17 cellular contexts compared by ENCODE assay signal in genomic region chr2:165927774-165928173, GRCh38. TPM values are rescaled to one million over a fixed set of nuclear protein-coding genes. Genes with fewer than 3 reads are reported as not detected.
A peak's percentile ranks its signal among the peaks of the same experiment; 100 is the strongest.
DNase-seq lines count a peak whose midpoint lies in the region; ATAC-seq and TF ChIP-seq lines count a peak whose summit lies in the region.
"Had no signal": no experiment of that assay in that cellular context is flagged by ENCODE, and none has a peak within 500 bp of the region (broad histone marks: within the 10 kb centered on the region; RNA-seq: fewer than 3 reads in every experiment).

No MANE protein-coding gene starts in this region.

- H3K4me3 ChIP-seq in SJSA1: no peak overlapping the region
- no peak overlapping the region for H3K4me3 ChIP-seq in smooth muscle cell
- H3K4me3 ChIP-seq: BLaER1 had no signal

- H3K4me2 ChIP-seq in smooth muscle cell: no peak overlapping the region
- H3K4me2 ChIP-seq: BLaER1 had no signal

- peaks cover 6% of the 10 kb centered on the region for H3K4me1 ChIP-seq in SJSA1 (replicated peaks)
- H3K4me1 ChIP-seq in smooth muscle cell (ENCODE audit: low read depth): no peaks in the 10 kb centered on the region
- H3K4me1 ChIP-seq: BE2C, Caco-2 had no signal

- H3K9ac ChIP-seq in smooth muscle cell (ENCODE audit: low read depth): no peak overlapping the region
- H3K9ac ChIP-seq: BLaER1 had no signal

- H3K36me3 ChIP-seq in SJSA1: peaks cover 62% of the 10 kb centered on the region
- H3K36me3 ChIP-seq in smooth muscle cell (ENCODE audit: low read depth): peaks cover 38% of the 10 kb centered on the region

- ATAC-seq in SK-N-SH treated with all-trans-retinoic acid at 6 μM for 48 hours (peak; percentile 77), GM21576 (IDR thresholded peaks at IDR 0.05; ENCODE audit: unreplicated experiment) (no peak)
- ATAC-seq: CD8-positive, alpha-beta T cell had no signal

- H4K20me1 ChIP-seq in smooth muscle cell (ENCODE audit: low read depth): no peaks in the 10 kb centered on the region
- H4K20me1 ChIP-seq: BLaER1 had no signal

- no peaks in the 10 kb centered on the region for H3K9me3 ChIP-seq in SJSA1 (replicated peaks)
- no peaks in the 10 kb centered on the region for H3K9me3 ChIP-seq in smooth muscle cell (replicated peaks; ENCODE audit: low read depth)
- H3K9me3 ChIP-seq: BE2C, BLaER1, Caco-2 had no signal

- H3K27ac ChIP-seq in SJSA1 (peak overlapping the region; percentile 38), smooth muscle cell (ENCODE audit: low read depth) (peak overlapping the region; percentile 24)
- H3K27ac ChIP-seq: BLaER1 had no signal

- H3K27me3 ChIP-seq in SJSA1 (replicated peaks): no peaks in the 10 kb centered on the region
- no peaks in the 10 kb centered on the region for H3K27me3 ChIP-seq in smooth muscle cell (ENCODE audit: low read depth)
- H3K27me3 ChIP-seq: BE2C, BLaER1 had no signal

- no peak for TF ChIP-seq CTCF in smooth muscle cell (IDR thresholded peaks at IDR 0.05; ENCODE audit: borderline replicate concordance, insufficient read depth, poor library complexity, severe bottlenecking)

- no peaks in the 10 kb centered on the region for H3F3A ChIP-seq in smooth muscle cell (ENCODE audit: low read depth)

- DNase-seq in SJSA1 (ENCODE audit: low read depth in 1 of 2, low spot score in 2 of 2) (no peak), smooth muscle cell (lab: John Stamatoyannopoulos, UW; ENCODE audit: unreplicated experiment) (no peak), activated gamma-delta T cell treated with Interleukin-2 at 50 U/mL for 16 hours (no peak), cerebellar cortex (ENCODE audit: low spot score) (no peak)
- DNase-seq: 8988T; ACHN; BE2C; C1 segment of cervical spinal cord; Caco-2; Calu3; CD4-positive, alpha-beta T cell; CD8-positive, alpha-beta T cell; DMS79 treated with DMSO at 0.1 percent for 48 hours; GF-D8 had no signal

- H2AFZ ChIP-seq in smooth muscle cell (ENCODE audit: low read depth): no peak overlapping the region

- WGBS in smooth muscle cell (ENCODE audit: low lambda C conversion rate): 97% methylated on average over 1 of the region's 1 CpG

- no peaks in the 10 kb centered on the region for H3K79me2 ChIP-seq in smooth muscle cell (ENCODE audit: low read depth)

TF ChIP-seq in SK-N-SH treated with all-trans-retinoic acid at 6 μM for 48 hours, 23 proteins besides CTCF, POLR2A, EP300 and RAD21:
- TF ChIP-seq ISL1 (CRISPR knock-in tag; IDR thresholded peaks at IDR 0.05) (peak; percentile 84), PPARA (CRISPR knock-in tag; IDR thresholded peaks at IDR 0.05; ENCODE audit: borderline replicate concordance) (no peak)

RNA-seq across cellular contexts. Expression of gene TTC21B, which starts 25.8 kb away (rescaled TPM):
- total RNA-seq in SJSA1 (2014; rRNA removed; shearing (Covaris generic)): 26.9 and 38.3 TPM in 2 replicates
- 21.1 and 48.0 TPM in 2 replicates for total RNA-seq in smooth muscle cell
- polyA plus RNA-seq in smooth muscle cell: 5.5 and 5.8 TPM in 2 replicates
